Comparison of ENCODE assay signal across 21 cellular contexts in the genomic region with DNA sequence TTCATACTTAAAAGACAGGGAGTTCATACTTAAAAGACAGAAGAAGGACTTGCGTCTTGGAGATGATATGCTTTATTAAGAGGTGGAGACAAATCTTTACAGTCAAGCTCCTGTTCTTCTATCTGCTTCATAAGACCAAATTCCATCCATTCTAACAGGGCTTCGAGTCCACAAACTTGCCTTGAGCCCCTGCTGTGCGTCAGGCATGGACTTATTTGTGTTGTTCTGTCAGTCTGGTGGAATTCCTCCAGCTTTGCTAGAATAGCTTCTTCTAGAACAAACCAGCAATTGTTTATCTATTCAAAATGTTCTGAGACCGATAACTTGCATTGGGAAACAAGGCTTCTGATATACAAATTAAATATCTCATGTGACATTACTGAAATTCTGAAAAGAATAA.
"Had no signal": no experiment of that assay in that cellular context is flagged by ENCODE, and none has a peak within 500 bp of the region (broad histone marks: within the 10 kb centered on the region; RNA-seq: fewer than 3 reads in every experiment).

No MANE protein-coding gene starts in this region.

- H3K4me1 Mint-ChIP-seq: memory B cell, T-cell had no signal

- ATAC-seq: T-cell, upper lobe of right lung had no signal

- H3K27me3 Mint-ChIP-seq: activated naive CD8-positive, alpha-beta T cell; memory B cell; T-cell had no signal

- H3K36me3 Mint-ChIP-seq: activated naive CD8-positive, alpha-beta T cell; memory B cell; T-cell had no signal

- H3K9me3 ChIP-seq: adrenal gland, ascending aorta, upper lobe of right lung had no signal

- H3K4me3 ChIP-seq: adrenal gland, ascending aorta, hepatocyte, upper lobe of right lung had no signal

- H3K27ac ChIP-seq: adrenal gland, ascending aorta, hepatocyte, upper lobe of right lung, WERI-Rb-1 had no signal

- DNase-seq: activated CD4-positive, alpha-beta T cell treated with anti-CD3 and anti-CD28 coated beads, Interleukin-2, amount 50 U/mL, for 1 hour; activated CD4-positive, CD25-positive, alpha-beta regulatory T cell treated with anti-CD3 and anti-CD28 coated beads, Interleukin-2, amount 50 U/mL, for 72 hours; activated naive CD4-positive, alpha-beta T cell; activated T-cell treated with anti-CD3 and anti-CD28 coated beads, Interleukin-2, amount 50 U/mL, for 1 hour; adrenal gland; cerebellar nuclear complex; cortex of kidney; glutamatergic neuron; nephron progenitor cell; stimulated activated CD4-positive, alpha-beta T cell treated with anti-CD3 and anti-CD28 coated beads, Interleukin-4, amount 100 ng/mL, for 24 hours; stimulated activated naive CD4-positive, alpha-beta T cell treated with Interleukin-2 at 50 U/mL for 16 hours; T-cell; upper lobe of right lung; WERI-Rb-1 had no signal

- H3K27me3 ChIP-seq: adrenal gland, ascending aorta, hepatocyte, upper lobe of right lung had no signal

- H3K36me3 ChIP-seq: adrenal gland, ascending aorta, upper lobe of right lung, WERI-Rb-1 had no signal

- H3K27ac Mint-ChIP-seq: activated naive CD8-positive, alpha-beta T cell; activated T-helper 2 cell treated with anti-CD3 and anti-CD28 coated beads, Interferon-gamma antibody, Interleukin-2, Interleukin-4, amounts not matched to agents 10 μg/mL and 5 μg/mL and 100 μg/mL, durations not matched to agents 14 hours and 24 hours and 36 hours; memory B cell; nephron progenitor cell; progenitor cell of endocrine pancreas; T-cell; T-helper 2 cell treated with Interferon-gamma antibody and Interleukin-4, amounts not matched to agents 5 μg/mL and 100 μg/mL, for 36 hours had no signal

- H3K4me3 Mint-ChIP-seq: activated naive CD8-positive, alpha-beta T cell; memory B cell; nephron progenitor cell; T-cell; T-helper 2 cell treated with Interferon-gamma antibody and Interleukin-4, amounts not matched to agents 5 μg/mL and 100 μg/mL, for 36 hours had no signal

- H3K4me1 ChIP-seq: adrenal gland, ascending aorta, upper lobe of right lung had no signal
